In the genomic region with DNA sequence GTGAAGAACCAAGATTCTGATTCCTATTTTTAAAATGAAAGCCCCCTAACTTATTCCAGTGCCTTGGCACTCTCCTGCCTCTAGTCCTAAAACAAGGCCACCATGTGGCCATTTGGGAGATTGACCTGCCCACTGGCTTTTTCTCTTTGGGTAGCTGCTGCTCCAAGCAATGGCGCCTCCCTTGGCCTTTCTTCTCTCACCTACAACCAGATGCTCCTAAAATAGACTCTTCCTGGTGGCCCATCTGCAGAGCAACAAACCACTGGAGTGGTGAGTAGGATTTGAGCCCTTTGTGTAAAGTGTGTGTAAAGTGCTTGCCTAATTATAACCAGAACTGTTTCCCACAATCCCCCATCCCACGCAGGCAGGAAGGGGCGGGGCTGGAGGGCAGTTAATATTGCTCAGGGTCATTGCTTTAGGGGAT, we compare ENCODE assay signal across 10 cellular contexts.
DNase-seq lines count a peak whose midpoint lies in the region; ATAC-seq and TF ChIP-seq lines count a peak whose summit lies in the region.
"Had no signal": no experiment of that assay in that cellular context is flagged by ENCODE, and none has a peak within 500 bp of the region (broad histone marks: within the 10 kb centered on the region; RNA-seq: fewer than 3 reads in every experiment).

No MANE protein-coding gene starts in this region.

- peak; percentile 56 for TF ChIP-seq RAD21 in SK-N-SH (IDR thresholded peaks at IDR 0.05; ENCODE audit: low read length)

- CTCF ChIA-PET in SK-N-SH (lab: Yijun Ruan, JAX) = interaction anchor here (0.8 to 2.7 kb wide), 19 partner anchors 10 to 276 kb away, joined by 3 to 24 read pairs (median 3); a partner anchor contains a TSS
- CTCF ChIA-PET in activated CD4-positive, alpha-beta T cell treated with anti-CD3 and anti-CD28 coated beads, Interleukin-2, amount 10 ng/mL, durations not matched to agents 7 days and 5 days (lab: Charles Lee) = no interaction called here

- no peak overlapping the region for H3K9ac ChIP-seq in SK-N-SH

- no peaks in the 10 kb centered on the region for H3K9me3 ChIP-seq in SK-N-SH

- H3K27me3 Mint-ChIP-seq in activated CD4-positive, alpha-beta T cell treated with anti-CD3 and anti-CD28 coated beads, Interleukin-2, amount 10 ng/mL, durations not matched to agents 7 days and 5 days = no peaks in the 10 kb centered on the region
- peaks cover 5 to 6% (median 6%) of the 10 kb centered on the region in 3 donors for H3K27me3 Mint-ChIP-seq in CD14-positive monocyte (ENCODE audit: low read depth in 3 of 3)

- H3K36me3 ChIP-seq in SK-N-SH (replicated peaks in 1 of 2; ENCODE audit: control insufficient read depth in 1 of 2, insufficient read depth in 2 of 2, low read length in 1 of 2) = no peaks in the 10 kb centered on the region

- H3K9me3 Mint-ChIP-seq in activated CD4-positive, alpha-beta T cell treated with anti-CD3 and anti-CD28 coated beads, Interleukin-2, amount 10 ng/mL, durations not matched to agents 7 days and 5 days = no peaks in the 10 kb centered on the region
- H3K9me3 Mint-ChIP-seq in CD14-positive monocyte = peaks cover 0 to 2% (median 0%) of the 10 kb centered on the region in 7 donors
- H3K9me3 Mint-ChIP-seq: stimulated activated naive CD8-positive, alpha-beta T cell treated with anti-CD3 and anti-CD28 coated beads, Interleukin-15, Interleukin-2, amounts not matched to agents 100 ng/mL and 50 ng/mL, for 24 hours had no signal

- intact Hi-C loops in CD14-positive monocyte (cut with micrococcal nuclease) = no loop called here

- no peaks in the 10 kb centered on the region for H3K27me3 ChIP-seq in SK-N-SH (ENCODE audit: insufficient read depth)

- TF ChIP-seq CTCF in SK-N-SH (IDR thresholded peaks at IDR 0.05) (peak; percentile 52), CD14-positive monocyte (IDR thresholded peaks at IDR 0.05) (no peak)

- H3K4me2 ChIP-seq in SK-N-SH = no peak overlapping the region

- DNase-seq in DMS 273 (lab: John Stamatoyannopoulos, UW; ENCODE audit: unreplicated experiment) (peak; percentile 86), HS-27A (ENCODE audit: low read depth) (peak; percentile 27), SK-N-SH (peak; percentile 41), iPS-NIHi7 (ENCODE audit: extremely low spot score) (peak; percentile 82), C1 segment of cervical spinal cord (lab: John Stamatoyannopoulos, UW) (no peak), CD14-positive monocyte (ENCODE audit: low spot score) (no peak)
- no peak for DNase-seq in activated CD4-positive, alpha-beta T cell treated with anti-CD3 and anti-CD28 coated beads, Interleukin-2, amount 10 ng/mL, durations not matched to agents 7 days and 5 days
- DNase-seq: NCI-H2029 had no signal

- H3K36me3 Mint-ChIP-seq in activated CD4-positive, alpha-beta T cell treated with anti-CD3 and anti-CD28 coated beads, Interleukin-2, amount 10 ng/mL, durations not matched to agents 7 days and 5 days (ENCODE audit: low read depth) = no peaks in the 10 kb centered on the region
- no peaks in the 10 kb centered on the region for H3K36me3 Mint-ChIP-seq in CD14-positive monocyte

- TF ChIP-seq EP300 in SK-N-SH (IDR thresholded peaks at IDR 0.05; ENCODE audit: borderline replicate concordance in 1 of 2, low read depth in 1 of 2, low read length in 1 of 2) = no peak

- no peak overlapping the region for H3K4me3 Mint-ChIP-seq in activated CD4-positive, alpha-beta T cell treated with anti-CD3 and anti-CD28 coated beads, Interleukin-2, amount 10 ng/mL, durations not matched to agents 7 days and 5 days
- no peak overlapping the region for H3K4me3 Mint-ChIP-seq in CD14-positive monocyte
- H3K4me3 Mint-ChIP-seq: stimulated activated naive CD8-positive, alpha-beta T cell treated with anti-CD3 and anti-CD28 coated beads, Interleukin-15, Interleukin-2, amounts not matched to agents 100 ng/mL and 50 ng/mL, for 24 hours had no signal

- H3K9me2 ChIP-seq in SK-N-SH = no peaks in the 10 kb centered on the region

- POLR2A ChIA-PET in SK-N-SH (lab: Yijun Ruan, JAX) = interaction anchor here (0.7 kb wide), 1 partner anchor 114 kb away, joined by 3 read pairs; a partner anchor contains a TSS
- POLR2A ChIA-PET in activated CD4-positive, alpha-beta T cell treated with anti-CD3 and anti-CD28 coated beads, Interleukin-2, amount 10 ng/mL, durations not matched to agents 7 days and 5 days (lab: Charles Lee) = no interaction called here

- H3K4me3 ChIP-seq in SK-N-SH (ENCODE audit: low read depth in 2 of 2, low read length in 1 of 2) = peak overlapping the region in 1 of 2 experiments; percentile 5; a peak in 1 of 4 replicates

- H4K20me1 ChIP-seq in SK-N-SH (ENCODE audit: insufficient read depth) = no peaks in the 10 kb centered on the region

- H3K4me1 ChIP-seq in SK-N-SH (ENCODE audit: control insufficient read depth in 1 of 2, insufficient read depth in 2 of 2, low read depth in 1 of 2, low read length in 1 of 2) = peaks cover 0 to 16% of the 10 kb centered on the region in 2 experiments; a peak in 2 of 4 replicates

- H3K27ac ChIP-seq in SK-N-SH (ENCODE audit: low read depth in 2 of 2, low read length in 1 of 2) = no peak overlapping the region

- H2AFZ ChIP-seq in SK-N-SH (ENCODE audit: low read depth) = no peak overlapping the region

- 83% methylated on average over 3 of the region's 3 CpGs for WGBS in SK-N-SH (ENCODE audit: low lambda C conversion rate)

- ATAC-seq in GM21723 (IDR thresholded peaks at IDR 0.05; ENCODE audit: unreplicated experiment) = no peak

- no peak overlapping the region for H3K27ac Mint-ChIP-seq in activated CD4-positive, alpha-beta T cell treated with anti-CD3 and anti-CD28 coated beads, Interleukin-2, amount 10 ng/mL, durations not matched to agents 7 days and 5 days
- H3K27ac Mint-ChIP-seq in CD14-positive monocyte = no peak overlapping the region
- H3K27ac Mint-ChIP-seq: stimulated activated naive CD8-positive, alpha-beta T cell treated with anti-CD3 and anti-CD28 coated beads, Interleukin-15, Interleukin-2, amounts not matched to agents 100 ng/mL and 50 ng/mL, for 24 hours had no signal

- H3K79me2 ChIP-seq in SK-N-SH (ENCODE audit: insufficient read depth) = no peaks in the 10 kb centered on the region

- no peaks in the 10 kb centered on the region for H3F3A ChIP-seq in SK-N-SH (replicated peaks; ENCODE audit: insufficient read depth)

- no peaks in the 10 kb centered on the region for H3K4me1 Mint-ChIP-seq in activated CD4-positive, alpha-beta T cell treated with anti-CD3 and anti-CD28 coated beads, Interleukin-2, amount 10 ng/mL, durations not matched to agents 7 days and 5 days
- no peaks in the 10 kb centered on the region for H3K4me1 Mint-ChIP-seq in CD14-positive monocyte

TF ChIP-seq in SK-N-SH, 30 proteins besides CTCF, POLR2A, EP300 and RAD21:
- TF ChIP-seq SMC3 (IDR thresholded peaks at IDR 0.05; ENCODE audit: low read depth, low read length) (peak; percentile 52), FOXJ3 (CRISPR knock-in tag; IDR thresholded peaks at IDR 0.05) (no peak)

Comparison
In these comparisons a context has a peak if more than half of its experiments do, and no peak if none do; other contexts are left out.
1. DNase-seq: peak in DMS 273 (single experiment), HS-27A (single experiment), SK-N-SH (single experiment) and iPS-NIHi7 (single experiment); none in C1 segment of cervical spinal cord (0 of 14), activated CD4-positive, alpha-beta T cell treated with anti-CD3 and anti-CD28 coated beads, Interleukin-2, amount 10 ng/mL, durations not matched to agents 7 days and 5 days (single experiment) and CD14-positive monocyte (single experiment).